In the genomic region with DNA sequence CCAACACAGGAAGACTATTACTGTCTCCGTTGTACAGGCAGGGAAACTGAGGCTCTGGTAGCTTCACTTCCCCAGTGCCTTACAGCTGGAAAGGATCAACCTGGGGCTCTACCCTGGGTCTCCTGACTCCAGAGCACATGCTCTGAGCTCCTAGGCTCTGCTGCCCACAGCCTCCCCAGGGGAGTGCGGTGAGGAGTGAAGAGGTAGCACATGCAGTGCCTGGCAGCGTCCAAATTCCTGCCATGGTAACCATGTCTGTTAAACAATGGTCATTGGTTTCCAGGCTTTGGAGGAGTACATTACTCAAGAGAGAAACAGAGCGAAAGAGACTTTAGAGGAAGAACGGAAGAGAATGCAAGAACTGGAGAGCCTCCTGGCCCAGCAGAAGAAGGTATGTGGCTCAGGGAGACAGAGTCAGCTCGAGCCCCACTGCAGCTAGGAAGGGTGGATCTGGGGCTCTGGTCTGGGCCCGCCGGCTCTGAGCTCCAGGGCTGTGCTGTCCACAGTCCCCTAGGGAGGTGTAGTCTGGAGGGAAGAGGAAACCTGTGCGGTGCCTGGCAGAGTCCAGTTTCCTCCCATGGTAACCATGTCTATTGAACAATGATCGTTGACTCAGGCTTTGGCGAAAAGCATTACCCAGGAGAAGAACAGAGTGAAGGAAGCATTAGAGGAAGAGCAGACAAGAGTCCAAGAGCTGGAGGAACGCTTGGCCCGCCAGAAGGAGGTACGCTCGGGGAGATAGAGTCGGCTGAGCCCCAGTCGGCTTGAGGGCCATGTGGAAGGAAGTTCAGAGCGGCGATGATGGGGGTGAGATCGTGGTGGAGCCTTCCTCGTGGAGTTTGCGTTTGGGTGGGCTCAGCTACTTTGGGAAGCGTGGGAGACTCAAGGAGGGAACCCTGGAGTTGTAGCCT, we compare ENCODE assay signal across 12 cellular contexts.
DNase-seq lines count a peak whose midpoint lies in the region; ATAC-seq and TF ChIP-seq lines count a peak whose summit lies in the region.
"Had no signal": no experiment of that assay in that cellular context is flagged by ENCODE, and none has a peak within 500 bp of the region (broad histone marks: within the 10 kb centered on the region; RNA-seq: fewer than 3 reads in every experiment).

No MANE protein-coding gene starts in this region.

- no peak overlapping the region for H2AFZ ChIP-seq in PC-9

- no peak for TF ChIP-seq EP300 in esophagus muscularis mucosa (IDR thresholded peaks at IDR 0.05)

- H3K36me3 ChIP-seq in PC-9 (ENCODE audit: low read depth) (no peaks in the 10 kb centered on the region), esophagus muscularis mucosa (no peaks in the 10 kb centered on the region)
- H3K36me3 ChIP-seq: cardiac muscle cell, MG63 had no signal

- H3K36me3 Mint-ChIP-seq in activated T-cell treated with anti-CD3 and anti-CD28 coated beads, Interleukin-2, amount 50 U/mL, for 4 hours (ENCODE audit: insufficient read depth) = no peaks in the 10 kb centered on the region
- no peaks in the 10 kb centered on the region for H3K36me3 Mint-ChIP-seq in activated T-cell treated with anti-CD3 and anti-CD28 coated beads, Interleukin-2, amount 50 U/mL, for 24 hours (ENCODE audit: low read depth)
- H3K36me3 Mint-ChIP-seq in stimulated activated effector memory CD8-positive, alpha-beta T cell treated with anti-CD3 and anti-CD28 coated beads, Interleukin-12 subunit alpha, Interleukin-12 subunit beta, amount 100 ng/mL, for 72 hours = peaks cover 6% of the 10 kb centered on the region
- H3K36me3 Mint-ChIP-seq: mesothelial cell of epicardium had no signal

- no peaks in the 10 kb centered on the region for H3K9me3 Mint-ChIP-seq in activated T-cell treated with anti-CD3 and anti-CD28 coated beads, Interleukin-2, amount 50 U/mL, for 4 hours
- no peaks in the 10 kb centered on the region for H3K9me3 Mint-ChIP-seq in activated T-cell treated with anti-CD3 and anti-CD28 coated beads, Interleukin-2, amount 50 U/mL, for 24 hours
- no peaks in the 10 kb centered on the region for H3K9me3 Mint-ChIP-seq in stimulated activated effector memory CD8-positive, alpha-beta T cell treated with anti-CD3 and anti-CD28 coated beads, Interleukin-12 subunit alpha, Interleukin-12 subunit beta, amount 100 ng/mL, for 72 hours
- H3K9me3 Mint-ChIP-seq: mesothelial cell of epicardium had no signal

- H3F3A ChIP-seq in PC-9 (ENCODE audit: insufficient read depth, low read depth) = peaks cover 55% of the 10 kb centered on the region

- no peaks in the 10 kb centered on the region for H4K20me1 ChIP-seq in PC-9 (ENCODE audit: insufficient read depth)

- BruUV-seq in PC-9 (replicated peaks; lab: Mats Ljungman, UMichigan) = TSS peak; percentile 83

- H3K4me2 ChIP-seq in PC-9 = peak overlapping the region; percentile 68

- DNase-seq in activated T-cell treated with anti-CD3 and anti-CD28 coated beads, Interleukin-2, amount 50 U/mL, for 4 hours = no peak
- DNase-seq in activated T-cell treated with anti-CD3 and anti-CD28 coated beads, Interleukin-2, amount 50 U/mL, for 24 hours = no peak
- DNase-seq in PC-9 = no peak
- DNase-seq in esophagus muscularis mucosa (ENCODE audit: extremely low spot score) = no peak
- no peak for DNase-seq in stimulated activated effector memory CD8-positive, alpha-beta T cell treated with anti-CD3 and anti-CD28 coated beads, Interleukin-12 subunit alpha, Interleukin-12 subunit beta, amount 100 ng/mL, for 72 hours (ENCODE audit: low spot score in 2 of 2)
- no peak for DNase-seq in germinal center (ENCODE audit: low spot score)
- no peak for DNase-seq in AML-193 (lab: John Stamatoyannopoulos, UW)
- DNase-seq: MG63, NCI-H524 treated with DMSO at 0.1 percent for 48 hours had no signal

- H3K27me3 ChIP-seq in PC-9 (ENCODE audit: insufficient read depth, low read depth) (no peaks in the 10 kb centered on the region), esophagus muscularis mucosa (no peaks in the 10 kb centered on the region)
- H3K27me3 ChIP-seq: cardiac muscle cell, MG63 had no signal

- H3K4me1 ChIP-seq in PC-9 (replicated peaks; ENCODE audit: insufficient read depth) (peaks cover 64% of the 10 kb centered on the region), esophagus muscularis mucosa (peaks cover 15 to 44% (median 33%) of the 10 kb centered on the region in 4 donors)

- TF ChIP-seq CTCF in PC-9 (conservative IDR thresholded peaks at IDR 0.05) = no peak
- TF ChIP-seq CTCF in esophagus muscularis mucosa (IDR thresholded peaks at IDR 0.05) = no peak

- POLR2A ChIA-PET in PC-9 (lab: Charles Lee; ENCODE audit: unreplicated experiment) = no interaction called here

- TF ChIP-seq POLR2A in esophagus muscularis mucosa (IDR thresholded peaks at IDR 0.05; ENCODE audit: low read depth) = no peak

- no peaks in the 10 kb centered on the region for H3K79me2 ChIP-seq in PC-9 (ENCODE audit: low read depth)

- H3K9me3 ChIP-seq in PC-9 (ENCODE audit: insufficient read depth, low read depth) (no peaks in the 10 kb centered on the region), esophagus muscularis mucosa (no peaks in the 10 kb centered on the region)

- peak overlapping the region; percentile 27 for H3K4me3 Mint-ChIP-seq in activated T-cell treated with anti-CD3 and anti-CD28 coated beads, Interleukin-2, amount 50 U/mL, for 4 hours
- H3K4me3 Mint-ChIP-seq in activated T-cell treated with anti-CD3 and anti-CD28 coated beads, Interleukin-2, amount 50 U/mL, for 24 hours = no peak overlapping the region
- H3K4me3 Mint-ChIP-seq in stimulated activated effector memory CD8-positive, alpha-beta T cell treated with anti-CD3 and anti-CD28 coated beads, Interleukin-12 subunit alpha, Interleukin-12 subunit beta, amount 100 ng/mL, for 72 hours = peak overlapping the region; percentile 61
- H3K4me3 Mint-ChIP-seq: mesothelial cell of epicardium had no signal

- H3K9me2 ChIP-seq in PC-9 (ENCODE audit: insufficient read depth) = no peaks in the 10 kb centered on the region

- CTCF ChIA-PET in PC-9 (lab: Charles Lee) = no interaction called here

- peaks cover 19% of the 10 kb centered on the region for H3K27me3 Mint-ChIP-seq in activated T-cell treated with anti-CD3 and anti-CD28 coated beads, Interleukin-2, amount 50 U/mL, for 4 hours (ENCODE audit: low read depth)
- peaks cover 55% of the 10 kb centered on the region for H3K27me3 Mint-ChIP-seq in activated T-cell treated with anti-CD3 and anti-CD28 coated beads, Interleukin-2, amount 50 U/mL, for 24 hours

- peaks cover 60% of the 10 kb centered on the region for H3K4me1 Mint-ChIP-seq in activated T-cell treated with anti-CD3 and anti-CD28 coated beads, Interleukin-2, amount 50 U/mL, for 4 hours (ENCODE audit: low read depth)
- H3K4me1 Mint-ChIP-seq in activated T-cell treated with anti-CD3 and anti-CD28 coated beads, Interleukin-2, amount 50 U/mL, for 24 hours (ENCODE audit: low read depth) = peaks cover 46% of the 10 kb centered on the region
- peaks cover 68% of the 10 kb centered on the region for H3K4me1 Mint-ChIP-seq in stimulated activated effector memory CD8-positive, alpha-beta T cell treated with anti-CD3 and anti-CD28 coated beads, Interleukin-12 subunit alpha, Interleukin-12 subunit beta, amount 100 ng/mL, for 72 hours

- WGBS in esophagus muscularis mucosa = 85% methylated on average over 23 of the region's 23 CpGs

- no peak overlapping the region for H3K27ac Mint-ChIP-seq in activated T-cell treated with anti-CD3 and anti-CD28 coated beads, Interleukin-2, amount 50 U/mL, for 24 hours
- peak overlapping the region; percentile 67 for H3K27ac Mint-ChIP-seq in stimulated activated effector memory CD8-positive, alpha-beta T cell treated with anti-CD3 and anti-CD28 coated beads, Interleukin-12 subunit alpha, Interleukin-12 subunit beta, amount 100 ng/mL, for 72 hours
- H3K27ac Mint-ChIP-seq: mesothelial cell of epicardium had no signal

- no peak for ATAC-seq in activated T-cell treated with anti-CD3 and anti-CD28 coated beads, Interleukin-2, amount 50 U/mL, for 4 hours
- no peak for ATAC-seq in stimulated activated effector memory CD8-positive, alpha-beta T cell treated with anti-CD3 and anti-CD28 coated beads, Interleukin-12 subunit alpha, Interleukin-12 subunit beta, amount 100 ng/mL, for 72 hours
- ATAC-seq in GM18502 (IDR thresholded peaks at IDR 0.05; ENCODE audit: poor library complexity, unreplicated experiment) = no peak

- H3K4me3 ChIP-seq in PC-9 = no peak overlapping the region; the same call in 1 of the 2 replicates
- H3K4me3 ChIP-seq in esophagus muscularis mucosa = no peak overlapping the region
- H3K4me3 ChIP-seq: cardiac muscle cell, MG63 had no signal

- H3K27ac ChIP-seq in PC-9 = peak overlapping the region; percentile 99
- H3K27ac ChIP-seq in esophagus muscularis mucosa (replicated peaks in 1 of 4) = peak overlapping the region; percentile 64 to 74 (median 70)
- H3K27ac ChIP-seq: cardiac muscle cell had no signal

- intact Hi-C loops in PC-9 (cut with micrococcal nuclease; ENCODE audit: unreplicated experiment) (no loop called here), esophagus muscularis mucosa (cut with DNase I) (no loop called here)
